In genomic region chr18:32019944-32020625, GRCh38 we compare ENCODE assay signal across 8 cellular contexts. TPM values are rescaled to one million over a fixed set of nuclear protein-coding genes. Genes with fewer than 3 reads are reported as not detected.
DNase-seq lines count a peak whose midpoint lies in the region; ATAC-seq and TF ChIP-seq lines count a peak whose summit lies in the region.
"Not testable (repeated sequence)": the region's sequence is repeated elsewhere in the genome, so short reads cannot be mapped to it uniquely, and the experiment has no call there.

No MANE protein-coding gene starts in this region.

- 82% methylated on average over 14 of the region's 14 CpGs for WGBS in HUES64

- not testable (repeated sequence) for H3K27me3 ChIP-seq in ACC112 (ENCODE audit: insufficient read depth, low read length); dorsolateral prefrontal cortex
- peaks cover 13% of the 10 kb centered on the region; the same call in 1 of the 2 replicates for H3K27me3 ChIP-seq in HUES64 (ENCODE audit: insufficient read depth, low read length)

- H3K9me3 Mint-ChIP-seq in activated T-helper 2 cell treated with anti-CD3 and anti-CD28 coated beads, Interferon-gamma antibody, Interleukin-2, Interleukin-4, amounts not matched to agents 10 μg/mL and 5 μg/mL and 100 μg/mL, durations not matched to agents 14 hours and 24 hours and 36 hours; progenitor cell of endocrine pancreas (ENCODE audit: low read depth): not testable (repeated sequence)

- H3K27ac ChIP-seq in ACC112 (ENCODE audit: low read depth, low read length); HUES64 (ENCODE audit: low read depth, low read length): not testable (repeated sequence)
- H3K27ac ChIP-seq in VCaP, result peak overlapping the region; percentile 77; the same call in 1 of the 2 replicates
- H3K27ac ChIP-seq in dorsolateral prefrontal cortex, result peak overlapping the region in 58 of 59 donors; percentile 74 to 96 (median 92)

- H3K79me2 ChIP-seq in ACC112 (ENCODE audit: control insufficient read depth, insufficient read depth, low read length, unreplicated experiment), result not testable (repeated sequence)

- not testable (repeated sequence) for TF ChIP-seq CTCF in VCaP (conservative IDR thresholded peaks at IDR 0.05); dorsolateral prefrontal cortex (IDR thresholded peaks at IDR 0.05 in 54 of 56, conservative IDR thresholded peaks at IDR 0.05 in 2 of 56; ENCODE audit: low read depth in 1 of 56, partially characterized antibody in 56 of 56); progenitor cell of endocrine pancreas (IDR thresholded peaks at IDR 0.05; ENCODE audit: unreplicated experiment)

- H3K27ac Mint-ChIP-seq in activated T-helper 2 cell treated with anti-CD3 and anti-CD28 coated beads, Interferon-gamma antibody, Interleukin-2, Interleukin-4, amounts not matched to agents 10 μg/mL and 5 μg/mL and 100 μg/mL, durations not matched to agents 14 hours and 24 hours and 36 hours, result peak overlapping the region; percentile 96
- H3K27ac Mint-ChIP-seq in progenitor cell of endocrine pancreas, result peak overlapping the region; percentile 91

- H2AFZ ChIP-seq in ACC112 (ENCODE audit: low read length, unreplicated experiment), result not testable (repeated sequence)

- intact Hi-C loops in activated T-helper 2 cell treated with anti-CD3 and anti-CD28 coated beads, Interferon-gamma antibody, Interleukin-2, Interleukin-4, amounts not matched to agents 10 μg/mL and 5 μg/mL and 100 μg/mL, durations not matched to agents 14 hours and 24 hours and 36 hours (cut with micrococcal nuclease), result loop anchor here (1.0 to 5.0 kb wide), 2 partner anchors 9 to 43 kb away; no protein-coding TSS in a partner anchor
- intact Hi-C loops in dorsolateral prefrontal cortex (cut with DNase I), result loop anchor here (1.0 to 2.0 kb wide), 2 partner anchors 73 to 77 kb away; partner anchors contain the start of gene TRAPPC8 (in 1 of the 2)

- H3K4me3 ChIP-seq in ACC112 (ENCODE audit: low read depth, low read length) (peak overlapping the region; percentile 82; the same call in 1 of the 2 replicates), HUES64 (ENCODE audit: low read length) (peak overlapping the region; percentile 71), dorsolateral prefrontal cortex (peak overlapping the region in 58 of 59 donors; percentile 57 to 89 (median 74))

- peak; percentile 58 for DNase-seq in activated T-helper 2 cell treated with anti-CD3 and anti-CD28 coated beads, Interferon-gamma antibody, Interleukin-2, Interleukin-4, amounts not matched to agents 10 μg/mL and 5 μg/mL and 100 μg/mL, durations not matched to agents 14 hours and 24 hours and 36 hours (ENCODE audit: low spot score)
- not testable (repeated sequence) for DNase-seq in dorsolateral prefrontal cortex; progenitor cell of endocrine pancreas (ENCODE audit: low spot score, unreplicated experiment)
- peak; percentile 64 for DNase-seq in left lobe of liver (ENCODE audit: low spot score)
- DNase-seq in stimulated activated CD8-positive, alpha-beta memory T cell treated with anti-CD3 and anti-CD28 coated beads, Interleukin-7, amount 100 ng/mL, for 1 hour (ENCODE audit: low read depth in 2 of 2), result peak; percentile 18 to 28

- H3K4me3 Mint-ChIP-seq in activated T-helper 2 cell treated with anti-CD3 and anti-CD28 coated beads, Interferon-gamma antibody, Interleukin-2, Interleukin-4, amounts not matched to agents 10 μg/mL and 5 μg/mL and 100 μg/mL, durations not matched to agents 14 hours and 24 hours and 36 hours (ENCODE audit: low read depth), result peak overlapping the region; percentile 97
- H3K4me3 Mint-ChIP-seq in progenitor cell of endocrine pancreas (ENCODE audit: low read depth), result peak overlapping the region; percentile 88

- H3K36me3 ChIP-seq in ACC112 (ENCODE audit: insufficient read depth, low read length); HUES64 (ENCODE audit: insufficient read depth, low read length): not testable (repeated sequence)

- H3K4me1 ChIP-seq in ACC112 (ENCODE audit: control insufficient read depth, insufficient read depth, low read length, unreplicated experiment), result not testable (repeated sequence)
- H3K4me1 ChIP-seq in HUES64 (ENCODE audit: insufficient read depth, low read length), result peaks cover 13% of the 10 kb centered on the region

- not testable (repeated sequence) for H3K9ac ChIP-seq in HUES64 (ENCODE audit: low read depth, low read length)

- H3K27me3 Mint-ChIP-seq in activated T-helper 2 cell treated with anti-CD3 and anti-CD28 coated beads, Interferon-gamma antibody, Interleukin-2, Interleukin-4, amounts not matched to agents 10 μg/mL and 5 μg/mL and 100 μg/mL, durations not matched to agents 14 hours and 24 hours and 36 hours (ENCODE audit: low read depth); progenitor cell of endocrine pancreas: not testable (repeated sequence)

- H3K4me1 Mint-ChIP-seq in activated T-helper 2 cell treated with anti-CD3 and anti-CD28 coated beads, Interferon-gamma antibody, Interleukin-2, Interleukin-4, amounts not matched to agents 10 μg/mL and 5 μg/mL and 100 μg/mL, durations not matched to agents 14 hours and 24 hours and 36 hours (ENCODE audit: low read depth), result peaks cover 38% of the 10 kb centered on the region
- H3K4me1 Mint-ChIP-seq in progenitor cell of endocrine pancreas (ENCODE audit: low read depth), result peaks cover 22% of the 10 kb centered on the region

- peak; percentile 61 for ATAC-seq in left lobe of liver

- H3K36me3 Mint-ChIP-seq in activated T-helper 2 cell treated with anti-CD3 and anti-CD28 coated beads, Interferon-gamma antibody, Interleukin-2, Interleukin-4, amounts not matched to agents 10 μg/mL and 5 μg/mL and 100 μg/mL, durations not matched to agents 14 hours and 24 hours and 36 hours (ENCODE audit: low read depth), result peaks cover 52% of the 10 kb centered on the region
- H3K36me3 Mint-ChIP-seq in progenitor cell of endocrine pancreas (ENCODE audit: insufficient read depth), result not testable (repeated sequence)

- not testable (repeated sequence) for H3K9me3 ChIP-seq in HUES64 (ENCODE audit: insufficient read depth, low read depth, low read length)

RNA-seq across cellular contexts. Expression of gene RNF125, which starts 1.5 kb away (rescaled TPM):
- 5.5 TPM for polyA plus RNA-seq in HUES64 (2013, experiment 1 of 2)
- polyA plus RNA-seq in HUES64 (2013, experiment 2 of 2), result 6.8 TPM
- 82.5 and 83.6 TPM in 2 replicates for total RNA-seq in activated T-helper 2 cell treated with anti-CD3 and anti-CD28 coated beads, Interferon-gamma antibody, Interleukin-2, Interleukin-4, amounts not matched to agents 10 μg/mL and 5 μg/mL and 100 μg/mL, durations not matched to agents 14 hours and 24 hours and 36 hours
- total RNA-seq in dorsolateral prefrontal cortex (10 to 100 TPM in 4 of 120 experiments, 1 to 10 TPM in 114, under 1 TPM in 2; 0.69 to 14.6 (median 3.8) TPM), left lobe of liver (9.0 TPM), progenitor cell of endocrine pancreas (2.6 and 2.8 TPM in 2 replicates)
